Comparison of ENCODE assay signal across 8 cellular contexts in the genomic region with DNA sequence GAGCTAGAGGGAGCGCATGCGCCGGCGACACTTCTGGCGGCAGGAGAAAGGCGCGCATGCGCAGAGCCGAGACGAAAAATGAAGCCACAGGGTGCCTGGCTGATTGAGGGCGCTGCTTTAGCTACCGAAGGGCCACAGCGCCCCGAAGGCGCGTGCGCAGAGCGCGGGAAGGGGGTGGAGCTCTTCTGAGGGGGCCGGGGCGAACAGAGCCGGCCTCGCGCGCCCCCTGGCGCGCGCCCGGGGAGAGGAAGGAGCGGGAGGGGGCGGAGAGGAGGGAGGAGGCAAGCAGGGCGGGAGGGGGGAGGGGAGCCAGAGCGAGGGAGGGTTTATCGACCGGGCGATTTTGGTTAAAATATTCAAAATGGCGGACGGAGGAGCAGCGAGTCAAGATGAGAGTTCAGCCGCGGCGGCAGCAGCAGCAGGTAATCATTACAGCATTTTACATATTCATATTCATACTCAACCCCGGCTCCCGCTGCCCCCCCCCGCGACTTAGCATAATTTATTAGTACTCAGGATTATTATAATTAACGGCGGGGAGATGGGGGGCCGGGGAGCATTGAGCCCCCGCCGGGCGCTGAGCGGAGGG. TPM values are rescaled to one million over a fixed set of nuclear protein-coding genes. Genes with fewer than 3 reads are reported as not detected.
DNase-seq lines count a peak whose midpoint lies in the region; ATAC-seq and TF ChIP-seq lines count a peak whose summit lies in the region.

Gene POU2F1 (plus strand): TSS at position 350 of the 589 bp plus-strand sequence. CDS start 12 bp downstream, at position 362.

- no peaks in the 10 kb centered on the region for H3K27me3 ChIP-seq in BLaER1 treated with 17β-estradiol and CSF1 and Interleukin-3, amounts not matched to agents 10 nM and 100 nM
- no peaks in the 10 kb centered on the region for H3K27me3 ChIP-seq in colonic mucosa

- H4K20me1 ChIP-seq in BLaER1 treated with 17β-estradiol and CSF1 and Interleukin-3, amounts not matched to agents 10 nM and 100 nM = peaks cover 0 to 21% (median 0%) of the 10 kb centered on the region in 11 experiments; a peak in 7 of 22 replicates

- H3K27me3 Mint-ChIP-seq in activated CD4-positive, alpha-beta T cell treated with anti-CD3 and anti-CD28 coated beads, Interleukin-2, amount 10 ng/mL, durations not matched to agents 24 days and 14 days = peaks cover 2% of the 10 kb centered on the region

- peak within 1 kb of the TSS; percentile 81 to 99 (median 91) for H3K4me3 ChIP-seq in BLaER1 treated with 17β-estradiol and CSF1 and Interleukin-3, amounts not matched to agents 10 nM and 100 nM
- peak within 1 kb of the TSS; percentile 79 for H3K4me3 ChIP-seq in colonic mucosa

- H3K36me3 Mint-ChIP-seq in activated CD4-positive, alpha-beta T cell treated with anti-CD3 and anti-CD28 coated beads, Interleukin-2, amount 10 ng/mL, durations not matched to agents 24 days and 14 days (ENCODE audit: low read depth) = peaks cover 4% of the 10 kb centered on the region

- H3K36me3 ChIP-seq in BLaER1 treated with 17β-estradiol and CSF1 and Interleukin-3, amounts not matched to agents 10 nM and 100 nM = no peaks in the 10 kb centered on the region
- H3K36me3 ChIP-seq in colonic mucosa = no peaks in the 10 kb centered on the region

- ATAC-seq in GM19324 (IDR thresholded peaks at IDR 0.05; ENCODE audit: low FRiP score, unreplicated experiment) = peak; percentile 63
- ATAC-seq in HG03469 (IDR thresholded peaks at IDR 0.05; ENCODE audit: unreplicated experiment) = peak; percentile 49
- peak; percentile 73 for ATAC-seq in left colon

- peaks cover 37% of the 10 kb centered on the region for H3K4me1 Mint-ChIP-seq in activated CD4-positive, alpha-beta T cell treated with anti-CD3 and anti-CD28 coated beads, Interleukin-2, amount 10 ng/mL, durations not matched to agents 24 days and 14 days

- H3K4me2 ChIP-seq in BLaER1 treated with 17β-estradiol and CSF1 and Interleukin-3, amounts not matched to agents 10 nM and 100 nM = peak within 1 kb of the TSS; percentile 72 to 94 (median 85)

- peak within 1 kb of the TSS; percentile 86 to 97 (median 92) for H3K27ac ChIP-seq in BLaER1 treated with 17β-estradiol and CSF1 and Interleukin-3, amounts not matched to agents 10 nM and 100 nM
- peak within 1 kb of the TSS; percentile 98 for H3K27ac ChIP-seq in colonic mucosa

- H3K9me3 Mint-ChIP-seq in activated CD4-positive, alpha-beta T cell treated with anti-CD3 and anti-CD28 coated beads, Interleukin-2, amount 10 ng/mL, durations not matched to agents 24 days and 14 days = no peaks in the 10 kb centered on the region

- TF ChIP-seq CTCF in colonic mucosa (IDR thresholded peaks at IDR 0.05) = peak; percentile 62

- H3K4me1 ChIP-seq in BLaER1 treated with 17β-estradiol and CSF1 and Interleukin-3, amounts not matched to agents 10 nM and 100 nM = peaks cover 24 to 34% (median 32%) of the 10 kb centered on the region in 10 experiments
- no peaks in the 10 kb centered on the region for H3K4me1 ChIP-seq in colonic mucosa

- intact Hi-C loops in activated CD4-positive, alpha-beta T cell treated with anti-CD3 and anti-CD28 coated beads, Interleukin-2, amount 10 ng/mL, durations not matched to agents 24 days and 14 days (cut with micrococcal nuclease) = loop anchor here (1.0 to 10.0 kb wide), 11 partner anchors 98 to 1590 kb away; partner anchors contain the start of genes CREG1, DCAF6, MGST3 and TADA1
- intact Hi-C loops in colonic mucosa (cut with DNase I) (no loop called here), left colon (cut with DNase I, micrococcal nuclease) (no loop called here)

- peak within 1 kb of the TSS; percentile 90 to 98 (median 94) for H3K9ac ChIP-seq in BLaER1 treated with 17β-estradiol and CSF1 and Interleukin-3, amounts not matched to agents 10 nM and 100 nM
- peak within 1 kb of the TSS; percentile 90 to 91 for H3K9ac ChIP-seq in colonic mucosa (ENCODE audit: low read depth in 2 of 2, low read length in 2 of 2)

- DNase-seq in NCI-H526 (lab: John Stamatoyannopoulos, UW) (peak; percentile 99 to 100), colonic mucosa (peak; percentile 99), left colon (peak; percentile 98 to 99)
- DNase-seq in activated CD4-positive, alpha-beta T cell treated with anti-CD3 and anti-CD28 coated beads, Interleukin-2, amount 10 ng/mL, durations not matched to agents 24 days and 14 days = peak; percentile 99
- peak; percentile 99 for DNase-seq in stimulated activated CD4-positive, alpha-beta T cell treated with anti-CD3 and anti-CD28 coated beads, Interleukin-1b, Interleukin-23, amount 100 ng/mL, for 48 hours

- H3K4me3 Mint-ChIP-seq in activated CD4-positive, alpha-beta T cell treated with anti-CD3 and anti-CD28 coated beads, Interleukin-2, amount 10 ng/mL, durations not matched to agents 24 days and 14 days = peak within 1 kb of the TSS; percentile 98

- peak within 1 kb of the TSS; percentile 99 for H3K27ac Mint-ChIP-seq in activated CD4-positive, alpha-beta T cell treated with anti-CD3 and anti-CD28 coated beads, Interleukin-2, amount 10 ng/mL, durations not matched to agents 24 days and 14 days

- peaks cover 0 to 14% (median 8%) of the 10 kb centered on the region in 11 experiments; a peak in 18 of 22 replicates for H3K9me3 ChIP-seq in BLaER1 treated with 17β-estradiol and CSF1 and Interleukin-3, amounts not matched to agents 10 nM and 100 nM (replicated peaks in 1 of 11)
- no peaks in the 10 kb centered on the region for H3K9me3 ChIP-seq in colonic mucosa

RNA-seq across cellular contexts. Expression of gene POU2F1, which starts in this region (rescaled TPM):
- total RNA-seq in activated CD4-positive, alpha-beta T cell treated with anti-CD3 and anti-CD28 coated beads, Interleukin-2, amount 10 ng/mL, durations not matched to agents 24 days and 14 days = 17.2 and 17.5 TPM in 2 replicates
- 10 to 100 TPM; 16.4 to 24.4 TPM for total RNA-seq in colonic mucosa
- 10 to 100 TPM; 14.3 to 16.4 TPM for total RNA-seq in left colon

Comparison
In these comparisons a context has a peak if more than half of its experiments do, and no peak if none do; other contexts are left out.
1. Peak in every context shown above with its lines: DNase-seq, ATAC-seq, H3K4me3 ChIP-seq and H3K27ac ChIP-seq.